ENCODE assay signal across 16 cellular contexts in the genomic region with DNA sequence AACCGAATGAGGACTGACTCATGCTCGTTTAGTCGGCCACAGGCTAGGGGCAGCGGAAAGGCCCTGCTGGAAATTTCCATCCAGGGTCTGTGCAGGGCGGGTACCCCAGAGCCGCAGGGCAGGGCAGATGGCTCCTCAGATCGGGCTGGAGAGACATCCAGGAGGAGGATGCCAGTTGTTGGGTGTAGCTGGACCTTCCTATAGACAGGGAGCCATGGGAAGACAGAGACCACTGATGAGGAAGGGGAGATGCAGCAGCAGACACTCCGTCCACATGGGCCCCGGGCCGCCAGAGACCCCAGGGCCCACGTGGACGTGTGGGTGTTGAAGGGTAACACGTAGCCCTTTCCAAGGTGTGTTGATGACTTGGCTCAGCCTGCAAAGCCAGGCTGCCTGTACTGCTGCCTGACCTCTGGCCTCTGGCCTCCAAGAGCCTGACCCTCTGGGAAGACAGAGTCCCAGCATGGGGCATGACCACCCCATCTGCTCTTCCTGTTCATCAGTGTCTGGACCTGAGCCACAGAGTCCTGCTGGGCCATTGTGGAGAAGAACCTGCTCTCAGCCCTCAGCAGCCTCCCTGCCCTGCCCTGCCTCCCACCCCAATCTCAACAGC. TPM values are rescaled to one million over a fixed set of nuclear protein-coding genes. Genes with fewer than 3 reads are reported as not detected.
DNase-seq lines count a peak whose midpoint lies in the region; ATAC-seq and TF ChIP-seq lines count a peak whose summit lies in the region.
"Had no signal": no experiment of that assay in that cellular context is flagged by ENCODE, and none has a peak within 500 bp of the region (broad histone marks: within the 10 kb centered on the region; RNA-seq: fewer than 3 reads in every experiment).

No MANE protein-coding gene starts in this region.

- TF ChIP-seq CTCF in SK-N-SH (IDR thresholded peaks at IDR 0.05) (no peak), osteoblast (IDR thresholded peaks at IDR 0.05; ENCODE audit: extremely low read depth, low read depth, low read length) (no peak)

- peaks cover 10% of the 10 kb centered on the region; the same call in 1 of the 2 replicates for H3K27me3 ChIP-seq in SK-N-SH (ENCODE audit: insufficient read depth)
- H3K27me3 ChIP-seq in osteoblast (ENCODE audit: insufficient read depth, low read length) = peaks cover 33% of the 10 kb centered on the region
- H3K27me3 ChIP-seq in HAP-1 (ENCODE audit: low read depth) = no peaks in the 10 kb centered on the region

- H3K27ac Mint-ChIP-seq in effector memory CD8-positive, alpha-beta T cell = peak overlapping the region; percentile 58 to 68

- in situ Hi-C loops in HAP-1 (cut with MboI; ENCODE audit: low sequenced_read_pairs) = no loop called here

- peaks cover 0 to 2% of the 10 kb centered on the region in 2 donors for H3K9me3 Mint-ChIP-seq in effector memory CD8-positive, alpha-beta T cell

- whole genome bisulfite sequencing in SK-N-SH (ENCODE audit: low lambda C conversion rate) = 65% methylated on average over 12 of the region's 13 CpGs

- no peak for ATAC-seq in SK-N-SH treated with all-trans-retinoic acid at 6 μM for 48 hours
- ATAC-seq in effector memory CD8-positive, alpha-beta T cell (replicated peaks) = no peak
- ATAC-seq: Right ventricle myocardium inferior had no signal

- no peaks in the 10 kb centered on the region for H3K79me2 ChIP-seq in SK-N-SH (ENCODE audit: insufficient read depth)
- H3K79me2 ChIP-seq in osteoblast (ENCODE audit: insufficient read depth, low read length) = no peaks in the 10 kb centered on the region

- POLR2A ChIA-PET in SK-N-SH (lab: Yijun Ruan, JAX) = no interaction called here

- H3K27ac ChIP-seq in SK-N-SH (ENCODE audit: low read depth in 2 of 2, low read length in 1 of 2) = peak overlapping the region in 1 of 2 experiments; percentile 5; a peak in 1 of 4 replicates
- peak overlapping the region; percentile 84 for H3K27ac ChIP-seq in KOPT-K1 (ENCODE audit: low read depth, low read length, poor library complexity, severe bottlenecking)
- no peak overlapping the region for H3K27ac ChIP-seq in osteoblast (ENCODE audit: low read depth, low read length)
- H3K27ac ChIP-seq: BLaER1 treated with 17β-estradiol and CSF1 and Interleukin-3, amounts not matched to agents 10 nM and 100 nM had no signal

- no peak overlapping the region for H3K4me2 ChIP-seq in SK-N-SH
- H3K4me2 ChIP-seq in osteoblast (ENCODE audit: insufficient read depth, low read length) = no peak overlapping the region
- H3K4me2 ChIP-seq: BLaER1 treated with 17β-estradiol and CSF1 and Interleukin-3, amounts not matched to agents 10 nM and 100 nM had no signal

- no peaks in the 10 kb centered on the region for H3K36me3 ChIP-seq in SK-N-SH (replicated peaks in 1 of 2; ENCODE audit: control insufficient read depth in 1 of 2, insufficient read depth in 2 of 2, low read length in 1 of 2)
- H3K36me3 ChIP-seq in KOPT-K1 (ENCODE audit: insufficient read depth, low read length) = no peaks in the 10 kb centered on the region
- no peaks in the 10 kb centered on the region for H3K36me3 ChIP-seq in osteoblast (ENCODE audit: insufficient read depth, low read length)
- H3K36me3 ChIP-seq in HAP-1 (replicated peaks) = no peaks in the 10 kb centered on the region
- H3K36me3 ChIP-seq: BLaER1 treated with 17β-estradiol and CSF1 and Interleukin-3, amounts not matched to agents 10 nM and 100 nM had no signal

- no peak overlapping the region for H3K9ac ChIP-seq in SK-N-SH
- H3K9ac ChIP-seq: BLaER1 treated with 17β-estradiol and CSF1 and Interleukin-3, amounts not matched to agents 10 nM and 100 nM had no signal

- H3K9me3 ChIP-seq in SK-N-SH (no peaks in the 10 kb centered on the region), KOPT-K1 (ENCODE audit: insufficient read depth, low read length, poor library complexity, severe bottlenecking) (no peaks in the 10 kb centered on the region), osteoblast (ENCODE audit: low read depth, low read length) (no peaks in the 10 kb centered on the region), HAP-1 (no peaks in the 10 kb centered on the region)
- H3K9me3 ChIP-seq: BLaER1 treated with 17β-estradiol and CSF1 and Interleukin-3, amounts not matched to agents 10 nM and 100 nM had no signal

- peaks cover 24 to 27% of the 10 kb centered on the region in 2 donors for H3K4me1 Mint-ChIP-seq in effector memory CD8-positive, alpha-beta T cell (ENCODE audit: low read depth in 2 of 2)

- TF ChIP-seq RAD21 in SK-N-SH (IDR thresholded peaks at IDR 0.05; ENCODE audit: low read length) = no peak

- peaks cover 4% of the 10 kb centered on the region for H3F3A ChIP-seq in SK-N-SH (replicated peaks; ENCODE audit: insufficient read depth)

- H2AFZ ChIP-seq in SK-N-SH (ENCODE audit: low read depth) = no peak overlapping the region
- H2AFZ ChIP-seq in osteoblast (ENCODE audit: low read length) = no peak overlapping the region

- H3K4me3 ChIP-seq in SK-N-SH (ENCODE audit: low read depth in 2 of 2, low read length in 1 of 2) (no peak overlapping the region), osteoblast (ENCODE audit: insufficient read depth, low read length) (no peak overlapping the region), HAP-1 (no peak overlapping the region)
- H3K4me3 ChIP-seq: BLaER1 treated with 17β-estradiol and CSF1 and Interleukin-3, amounts not matched to agents 10 nM and 100 nM had no signal

- DNase-seq in SK-N-SH = peak; percentile 20
- DNase-seq in effector memory CD8-positive, alpha-beta T cell = no peak
- DNase-seq in osteoblast (ENCODE audit: insufficient read length, low spot score, missing footprints) = peak; percentile 82
- DNase-seq in HAP-1 (ENCODE audit: low spot score in 2 of 2) = no peak
- DNase-seq in stimulated activated naive CD4-positive, alpha-beta T cell (lab: John Stamatoyannopoulos, UW) = no peak
- no peak for DNase-seq in NOMO-1 (lab: John Stamatoyannopoulos, UW; ENCODE audit: unreplicated experiment in 2 of 2)
- DNase-seq: COR-L47; DMS153; NCI-H1436; NCI-H2081 treated with DMSO at 0.1 percent for 48 hours; NCI-H524; NK-92 treated with Interleukin-12 subunit alpha and Interleukin-12 subunit beta, amount 100 ng/mL, for 24 hours had no signal

- CTCF ChIA-PET in SK-N-SH (lab: Yijun Ruan, JAX) = interaction anchor here (0.8 kb wide), 1 partner anchor 11 kb away, joined by 3 read pairs; no protein-coding TSS in a partner anchor

- H3K36me3 Mint-ChIP-seq in effector memory CD8-positive, alpha-beta T cell (ENCODE audit: insufficient read depth) = peaks cover 3% of the 10 kb centered on the region

- no peaks in the 10 kb centered on the region for H3K9me2 ChIP-seq in SK-N-SH

- peaks cover 19 to 52% of the 10 kb centered on the region in 2 donors for H3K27me3 Mint-ChIP-seq in effector memory CD8-positive, alpha-beta T cell

- no peaks in the 10 kb centered on the region for H4K20me1 ChIP-seq in SK-N-SH (ENCODE audit: insufficient read depth)
- no peaks in the 10 kb centered on the region for H4K20me1 ChIP-seq in osteoblast (ENCODE audit: insufficient read depth, low read length)

- no peak overlapping the region for H3K4me3 Mint-ChIP-seq in effector memory CD8-positive, alpha-beta T cell

- no peak for TF ChIP-seq EP300 in SK-N-SH (IDR thresholded peaks at IDR 0.05; ENCODE audit: borderline replicate concordance in 1 of 2, low read depth in 1 of 2, low read length in 1 of 2)

- H3K4me1 ChIP-seq in SK-N-SH (ENCODE audit: control insufficient read depth in 1 of 2, insufficient read depth in 2 of 2, low read depth in 1 of 2, low read length in 1 of 2) (peaks cover 0 to 47% of the 10 kb centered on the region in 2 experiments; a peak in 2 of 4 replicates), osteoblast (ENCODE audit: insufficient read depth, low read length) (peaks cover 7% of the 10 kb centered on the region), HAP-1 (peaks cover 29% of the 10 kb centered on the region)

TF ChIP-seq in SK-N-SH, 30 proteins besides CTCF, POLR2A, EP300 and RAD21 (continues in another document):
- no peak for TF ChIP-seq RCOR1 (IDR thresholded peaks at IDR 0.05; ENCODE audit: low read length)
- TF ChIP-seq USF1 (IDR thresholded peaks at IDR 0.05; ENCODE audit: borderline replicate concordance, low read depth) = no peak
- TF ChIP-seq MXI1 (IDR thresholded peaks at IDR 0.05; ENCODE audit: low read depth, low read length) = no peak
- TF ChIP-seq FOXJ3 (CRISPR knock-in tag; IDR thresholded peaks at IDR 0.05) = no peak
- TF ChIP-seq, protein P1, sequence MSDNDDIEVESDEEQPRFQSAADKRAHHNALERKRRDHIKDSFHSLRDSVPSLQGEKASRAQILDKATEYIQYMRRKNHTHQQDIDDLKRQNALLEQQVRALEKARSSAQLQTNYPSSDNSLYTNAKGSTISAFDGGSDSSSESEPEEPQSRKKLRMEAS (IDR thresholded peaks at IDR 0.05; ENCODE audit: low read depth) = no peak
- no peak for TF ChIP-seq TAF1 (IDR thresholded peaks at IDR 0.05; ENCODE audit: borderline replicate concordance, low read depth, low read length)

TF ChIP-seq in SK-N-SH treated with all-trans-retinoic acid at 6 μM for 48 hours, 23 proteins besides CTCF, POLR2A, EP300 and RAD21 (continues in another document):
- TF ChIP-seq SNAI2 (CRISPR knock-in tag; IDR thresholded peaks at IDR 0.05) (no peak), ZNF565 (CRISPR knock-in tag; conservative IDR thresholded peaks at IDR 0.05; ENCODE audit: low read depth) (no peak), ZFP30 (CRISPR knock-in tag; IDR thresholded peaks at IDR 0.05) (no peak), PPARA (CRISPR knock-in tag; IDR thresholded peaks at IDR 0.05; ENCODE audit: borderline replicate concordance) (no peak), CSDC2 (CRISPR knock-in tag; IDR thresholded peaks at IDR 0.05) (no peak), ARNTL (CRISPR knock-in tag; IDR thresholded peaks at IDR 0.05; ENCODE audit: borderline replicate concordance, low read depth) (no peak), ZNF70 (CRISPR knock-in tag; IDR thresholded peaks at IDR 0.05) (no peak), ESRRG (CRISPR knock-in tag; IDR thresholded peaks at IDR 0.05) (no peak), BACH2 (CRISPR knock-in tag; IDR thresholded peaks at IDR 0.05; ENCODE audit: borderline replicate concordance) (no peak), RARB (CRISPR knock-in tag; IDR thresholded peaks at IDR 0.05) (no peak), CSRNP3 (CRISPR knock-in tag; IDR thresholded peaks at IDR 0.05) (no peak)

RNA-seq across cellular contexts. Expression of gene GNG4, which starts 4.8 kb away (rescaled TPM):
- polyA plus RNA-seq in SK-N-SH (2012; rRNA removed) = 1.6 and 2.8 TPM in 2 replicates
- polyA plus RNA-seq in SK-N-SH (2012; cell fraction: cytosol; rRNA removed) = 2.9 and 4.7 TPM in 2 replicates
- polyA plus RNA-seq in SK-N-SH (2012; cell fraction: nucleus; rRNA removed) = 0.50 and 0.96 TPM in 2 replicates
- under 0.01 and 0.29 TPM in 2 replicates for total RNA-seq in osteoblast
- total RNA-seq: Right ventricle myocardium inferior had no signal

Comparison
In these comparisons a context has a peak if more than half of its experiments do, and no peak if none do; other contexts are left out.
1. DNase-seq: peak in SK-N-SH (single experiment) and osteoblast (single experiment); none in effector memory CD8-positive, alpha-beta T cell (0 of 3), HAP-1 (0 of 2), stimulated activated naive CD4-positive, alpha-beta T cell (0 of 6) and NOMO-1 (0 of 2).